Comparison of ENCODE assay signal across 23 cellular contexts in the genomic region with DNA sequence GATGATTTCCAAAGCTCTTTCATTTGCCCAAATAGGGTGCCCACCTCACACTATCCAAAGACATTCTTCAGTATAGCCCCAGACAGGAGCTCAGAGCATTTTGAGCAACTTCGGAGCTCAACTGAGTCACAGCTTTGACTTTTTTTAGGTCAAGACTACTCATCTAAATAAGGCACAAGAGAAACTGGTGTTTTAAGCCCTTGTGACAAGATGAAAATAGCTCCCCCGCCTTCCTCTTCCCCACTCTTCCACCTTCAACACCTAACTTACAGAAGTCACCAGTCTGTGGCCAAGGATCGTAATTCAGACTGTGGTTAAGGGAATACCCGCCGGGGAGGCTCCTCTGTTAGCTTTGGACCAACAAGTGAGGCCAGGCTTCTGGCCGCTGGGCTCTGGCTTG.
"Had no signal": no experiment of that assay in that cellular context is flagged by ENCODE, and none has a peak within 500 bp of the region (broad histone marks: within the 10 kb centered on the region; RNA-seq: fewer than 3 reads in every experiment).

No MANE protein-coding gene starts in this region.

- H3K27me3 Mint-ChIP-seq: activated CD8-positive, alpha-beta T cell treated with anti-CD3 and anti-CD28 coated beads for 36 hours; activated naive CD8-positive, alpha-beta T cell treated with anti-CD3 and anti-CD28 coated beads, Interleukin-2, amount 10 ng/mL, durations not matched to agents 7 days and 5 days had no signal

- DNase-seq: activated CD4-positive, alpha-beta T cell treated with anti-CD3 and anti-CD28 coated beads for 4 hours; activated CD8-positive, alpha-beta memory T cell treated with anti-CD3 and anti-CD28 coated beads, Interleukin-2, amount 50 U/mL, for 4 hours; activated CD8-positive, alpha-beta T cell treated with anti-CD3 and anti-CD28 coated beads for 36 hours; activated naive CD4-positive, alpha-beta T cell treated with anti-CD3 and anti-CD28 coated beads, Interleukin-2, amount 50 U/mL, for 16 hours; activated naive CD8-positive, alpha-beta T cell treated with anti-CD3 and anti-CD28 coated beads, Interleukin-2, amount 10 ng/mL, durations not matched to agents 7 days and 5 days; activated T-cell treated with anti-CD3 and anti-CD28 coated beads, Interleukin-2, amount 50 U/mL, for 72 hours; adrenal gland; anterior cingulate cortex; cerebellar nuclear complex; KG1; NCI-H1105 treated with DMSO at 0.1 percent for 48 hours; NCI-H1930; NCI-H2107; NCI-H345; NCI-H510A; NCI-H526 treated with DMSO at 0.1 percent for 48 hours; NCI-H82; NK-92 treated with Interleukin-12 subunit alpha and Interleukin-12 subunit beta, amount 100 ng/mL, for 24 hours; PC-9; SHP77 treated with DMSO at 0.1 percent for 48 hours; T-helper 9 cell; WERI-Rb-1 had no signal

- ATAC-seq: activated CD8-positive, alpha-beta T cell treated with anti-CD3 and anti-CD28 coated beads for 36 hours; activated T-cell treated with anti-CD3 and anti-CD28 coated beads, Interleukin-2, amount 50 U/mL, for 72 hours had no signal

- H3K27ac Mint-ChIP-seq: activated CD8-positive, alpha-beta T cell treated with anti-CD3 and anti-CD28 coated beads for 36 hours; activated naive CD8-positive, alpha-beta T cell treated with anti-CD3 and anti-CD28 coated beads, Interleukin-2, amount 10 ng/mL, durations not matched to agents 7 days and 5 days; activated T-cell treated with anti-CD3 and anti-CD28 coated beads, Interleukin-2, amount 50 U/mL, for 72 hours; T-helper 1 cell treated with Interleukin-12 subunit alpha and Interleukin-12 subunit beta and Interleukin-4 antibody, amounts not matched to agents 30 μg/mL and 1 μg/mL, for 36 hours had no signal

- H3K27me3 ChIP-seq: adrenal gland had no signal

- H3K27ac ChIP-seq: adrenal gland, PC-9, WERI-Rb-1 had no signal

- H3K36me3 ChIP-seq: adrenal gland, WERI-Rb-1 had no signal

- H3K4me2 ChIP-seq: PC-9 had no signal

- H3K9me3 ChIP-seq: adrenal gland had no signal

- H3K4me3 ChIP-seq: adrenal gland, PC-9 had no signal

- H3K4me3 Mint-ChIP-seq: activated CD8-positive, alpha-beta T cell treated with anti-CD3 and anti-CD28 coated beads for 36 hours; activated naive CD8-positive, alpha-beta T cell treated with anti-CD3 and anti-CD28 coated beads, Interleukin-2, amount 10 ng/mL, durations not matched to agents 7 days and 5 days; activated T-cell treated with anti-CD3 and anti-CD28 coated beads, Interleukin-2, amount 50 U/mL, for 72 hours; T-helper 1 cell treated with Interleukin-12 subunit alpha and Interleukin-12 subunit beta and Interleukin-4 antibody, amounts not matched to agents 30 μg/mL and 1 μg/mL, for 36 hours had no signal

- H3K36me3 Mint-ChIP-seq: activated naive CD8-positive, alpha-beta T cell treated with anti-CD3 and anti-CD28 coated beads, Interleukin-2, amount 10 ng/mL, durations not matched to agents 7 days and 5 days had no signal
